Comparison of ENCODE assay signal across 25 cellular contexts in genomic region chr5:12636209-12636608, GRCh38.
A peak's percentile ranks its signal among the peaks of the same experiment; 100 is the strongest.
DNase-seq lines count a peak whose midpoint lies in the region; ATAC-seq and TF ChIP-seq lines count a peak whose summit lies in the region.
"Had no signal": no experiment of that assay in that cellular context is flagged by ENCODE, and none has a peak within 500 bp of the region (broad histone marks: within the 10 kb centered on the region; RNA-seq: fewer than 3 reads in every experiment).

No MANE protein-coding gene starts in this region.

- peaks cover 15% of the 10 kb centered on the region for H3K9me3 Mint-ChIP-seq in activated T-helper 17 cell treated with anti-CD3 and anti-CD28 coated beads, Interleukin-2, amount 50 U/mL, for 72 hours

- no peaks in the 10 kb centered on the region for H3K27me3 Mint-ChIP-seq in activated T-helper 17 cell treated with anti-CD3 and anti-CD28 coated beads, Interleukin-2, amount 50 U/mL, for 72 hours
- H3K27me3 Mint-ChIP-seq: CD8-positive, alpha-beta memory T cell; IgD-negative memory B cell had no signal

- H3K9me3 ChIP-seq in RWPE2 (ENCODE audit: severe bottlenecking): no peaks in the 10 kb centered on the region
- H3K9me3 ChIP-seq: BE2C, Peyer's patch had no signal

- H3K27me3 ChIP-seq in RWPE2 (ENCODE audit: insufficient read depth, poor library complexity, severe bottlenecking) (no peaks in the 10 kb centered on the region), foreskin keratinocyte (no peaks in the 10 kb centered on the region)
- H3K27me3 ChIP-seq: BE2C, Peyer's patch had no signal

- H3K27ac ChIP-seq in RWPE2 (ENCODE audit: poor library complexity, severe bottlenecking) (no peak overlapping the region), foreskin keratinocyte (no peak overlapping the region)
- H3K27ac ChIP-seq: KMS-11, Peyer's patch, SK-N-MC had no signal

- no peaks in the 10 kb centered on the region for H3K4me1 Mint-ChIP-seq in activated T-helper 17 cell treated with anti-CD3 and anti-CD28 coated beads, Interleukin-2, amount 50 U/mL, for 72 hours
- H3K4me1 Mint-ChIP-seq: CD14-positive monocyte; CD8-positive, alpha-beta memory T cell; IgD-negative memory B cell had no signal

- peak; percentile 42 for DNase-seq in Daoy (ENCODE audit: low read depth)
- peak; percentile 17 for DNase-seq in HPDE6-E6E7 (ENCODE audit: extremely low spot score)
- no peak for DNase-seq in RWPE2 (ENCODE audit: low spot score)
- DNase-seq in foreskin keratinocyte: peak; percentile 23 to 31
- DNase-seq in LoVo (ENCODE audit: low spot score): no peak
- no peak for DNase-seq in activated CD4-positive, alpha-beta T cell treated with anti-CD3 and anti-CD28 coated beads for 1 hour
- DNase-seq: ACHN; BE2C; CD8-positive, alpha-beta memory T cell; NCI-H1092 treated with DMSO at 0.1 percent for 48 hours; NCI-H1436 treated with DMSO at 0.1 percent for 48 hours; NCI-H187 treated with DMSO at 0.1 percent for 48 hours; NCI-H2107; NCI-H446; NCI-H524 treated with DMSO at 0.1 percent for 48 hours; Peyer's patch; SIG-M5 had no signal

- no peak overlapping the region for H3K27ac Mint-ChIP-seq in activated T-helper 17 cell treated with anti-CD3 and anti-CD28 coated beads, Interleukin-2, amount 50 U/mL, for 72 hours
- H3K27ac Mint-ChIP-seq: CD14-positive monocyte; CD8-positive, alpha-beta memory T cell; GM23338; IgD-negative memory B cell had no signal

- peak; percentile 93 for ATAC-seq in RWPE2 (ENCODE audit: low read depth)
- ATAC-seq in foreskin keratinocyte: peak; percentile 63
- no peak for ATAC-seq in GM21381 (IDR thresholded peaks at IDR 0.05; ENCODE audit: unreplicated experiment)
- ATAC-seq in activated T-helper 17 cell treated with anti-CD3 and anti-CD28 coated beads, Interleukin-2, amount 50 U/mL, for 72 hours (replicated peaks): no peak
- ATAC-seq: GM23338, HCT116 had no signal

- TF ChIP-seq CTCF in RWPE2 (IDR thresholded peaks at IDR 0.05; ENCODE audit: poor library complexity, severe bottlenecking): no peak
- no peak for TF ChIP-seq CTCF in foreskin keratinocyte (conservative IDR thresholded peaks at IDR 0.05)

- H3K36me3 ChIP-seq in RWPE2 (ENCODE audit: low read depth): no peaks in the 10 kb centered on the region
- H3K36me3 ChIP-seq: BE2C, Peyer's patch had no signal

- no peaks in the 10 kb centered on the region for H3K36me3 Mint-ChIP-seq in activated T-helper 17 cell treated with anti-CD3 and anti-CD28 coated beads, Interleukin-2, amount 50 U/mL, for 72 hours (ENCODE audit: low read depth)
- H3K36me3 Mint-ChIP-seq: CD14-positive monocyte; CD8-positive, alpha-beta memory T cell; IgD-negative memory B cell had no signal

- H3K4me1 ChIP-seq in RWPE2 (ENCODE audit: insufficient read depth, poor library complexity, severe bottlenecking): peaks cover 9% of the 10 kb centered on the region
- H3K4me1 ChIP-seq in foreskin keratinocyte: no peaks in the 10 kb centered on the region
- H3K4me1 ChIP-seq: BE2C, Peyer's patch had no signal

- H3K4me3 ChIP-seq in RWPE2 (ENCODE audit: severe bottlenecking): no peak overlapping the region
- H3K4me3 ChIP-seq: GM23338, Peyer's patch, SK-N-MC had no signal

- no peak overlapping the region for H3K4me3 Mint-ChIP-seq in activated T-helper 17 cell treated with anti-CD3 and anti-CD28 coated beads, Interleukin-2, amount 50 U/mL, for 72 hours
- H3K4me3 Mint-ChIP-seq: CD14-positive monocyte; CD8-positive, alpha-beta memory T cell; GM23338; IgD-negative memory B cell had no signal

Comparison
In these comparisons a context has a peak if more than half of its experiments do, and no peak if none do; other contexts are left out.
1. DNase-seq: peak in Daoy (single experiment), HPDE6-E6E7 (single experiment) and foreskin keratinocyte (2 of 2); none in RWPE2 (single experiment), LoVo (single experiment) and activated CD4-positive, alpha-beta T cell treated with anti-CD3 and anti-CD28 coated beads for 1 hour (single experiment).
2. ATAC-seq: peak in RWPE2 (single experiment) and foreskin keratinocyte (single experiment); none in GM21381 (single experiment) and activated T-helper 17 cell treated with anti-CD3 and anti-CD28 coated beads, Interleukin-2, amount 50 U/mL, for 72 hours (single experiment).